Comparison of ENCODE assay signal across 12 cellular contexts in genomic region chr10:13949844-13950542, GRCh38.
DNase-seq lines count a peak whose midpoint lies in the region; ATAC-seq, FAIRE-seq and TF ChIP-seq lines count a peak whose summit lies in the region.
"Had no signal": no experiment of that assay in that cellular context is flagged by ENCODE, and none has a peak within 500 bp of the region (broad histone marks: within the 10 kb centered on the region; RNA-seq: fewer than 3 reads in every experiment).

No MANE protein-coding gene starts in this region.

- FAIRE-seq in endothelial cell of umbilical vein (lab: Jason Lieb, UNC) = peak; percentile 26
- no peak for FAIRE-seq in D721Med (lab: Jason Lieb, UNC)

- no peaks in the 10 kb centered on the region for H3K36me3 ChIP-seq in endothelial cell of umbilical vein (ENCODE audit: control insufficient read depth in 2 of 2, extremely low read depth in 1 of 2, insufficient read depth in 2 of 2, low read length in 2 of 2)
- H3K36me3 ChIP-seq in lung (ENCODE audit: control insufficient read depth in 2 of 2, insufficient read depth in 2 of 2, low read length in 2 of 2) = no peaks in the 10 kb centered on the region
- H3K36me3 ChIP-seq: HAP-1 had no signal

- H3K4me1 ChIP-seq in endothelial cell of umbilical vein (ENCODE audit: control insufficient read depth, extremely low read depth, insufficient read depth, low read length) = peaks cover 33% of the 10 kb centered on the region
- H3K4me1 ChIP-seq in lung (ENCODE audit: control insufficient read depth in 2 of 2, insufficient read depth in 2 of 2, low read length in 2 of 2) = peaks cover 0 to 1% of the 10 kb centered on the region in 2 donors
- H3K4me1 ChIP-seq: HAP-1 had no signal

- BruUV-seq in endothelial cell of umbilical vein (replicated peaks; lab: Mats Ljungman, UMichigan) = no TSS peak

- H3K4me2 ChIP-seq in endothelial cell of umbilical vein (ENCODE audit: insufficient read depth, low read length) = no peak overlapping the region

- H3K27me3 ChIP-seq in endothelial cell of umbilical vein (ENCODE audit: control insufficient read depth in 2 of 2, insufficient read depth in 2 of 2, low read length in 2 of 2) = no peaks in the 10 kb centered on the region
- no peaks in the 10 kb centered on the region for H3K27me3 ChIP-seq in lung (ENCODE audit: control insufficient read depth, insufficient read depth)

- H4K20me1 ChIP-seq in endothelial cell of umbilical vein (replicated peaks; ENCODE audit: control insufficient read depth, extremely low read depth, insufficient read depth, low read length) = no peaks in the 10 kb centered on the region

- no peak for ATAC-seq in lung (ENCODE audit: insufficient read depth, low FRiP score)

- H3K79me2 ChIP-seq in endothelial cell of umbilical vein (ENCODE audit: control insufficient read depth, insufficient read depth, low read length) = no peaks in the 10 kb centered on the region

- CTCF ChIA-PET in endothelial cell of umbilical vein (lab: Charles Lee) = interaction anchor here (1.4 to 2.6 kb wide), 2 partner anchors 10 to 144 kb away, joined by 4 to 9 read pairs; no protein-coding TSS in a partner anchor

- TF ChIP-seq CTCF in endothelial cell of umbilical vein (IDR thresholded peaks at IDR 0.05; ENCODE audit: extremely low read depth in 1 of 2, insufficient read depth in 1 of 2, low read depth in 1 of 2, low read length in 2 of 2) (no peak), lung (IDR thresholded peaks at IDR 0.05; ENCODE audit: control extremely low read depth, extremely low read depth) (no peak), D721Med (IDR thresholded peaks at IDR 0.05; ENCODE audit: insufficient read depth, missing control alignments) (no peak)

- no peak overlapping the region for H3K27ac ChIP-seq in endothelial cell of umbilical vein (ENCODE audit: insufficient read depth, low read depth, low read length)
- peak overlapping the region; percentile 35 to 41 for H3K27ac ChIP-seq in lung (ENCODE audit: low read depth in 1 of 2, low read length in 1 of 2)

- intact Hi-C loops in endothelial cell of umbilical vein (cut with micrococcal nuclease) = loop anchor here (5.0 kb wide), 1 partner anchor 118 kb away; no protein-coding TSS in a partner anchor

- H2AFZ ChIP-seq in endothelial cell of umbilical vein (ENCODE audit: low read depth, low read length) = no peak overlapping the region

- WGBS in lung, 2 donors = 85 to 88% methylated on average over 3 of the region's 3 CpGs

- H3K9ac ChIP-seq in endothelial cell of umbilical vein (replicated peaks; ENCODE audit: extremely low read depth, insufficient read depth, low read length) = no peak overlapping the region

- no peaks in the 10 kb centered on the region for H3K9me1 ChIP-seq in endothelial cell of umbilical vein (replicated peaks; ENCODE audit: control insufficient read depth, extremely low read depth, insufficient read depth, low read length)

- no peak for TF ChIP-seq POLR2A in endothelial cell of umbilical vein (IDR thresholded peaks at IDR 0.05; ENCODE audit: low read depth, low read length)

- dilution Hi-C loops in endothelial cell of umbilical vein (cut with MboI; ENCODE audit: extremely low pct_ligation_motif_present, low sequenced_read_pairs) = no loop called here

- H3K9me3 ChIP-seq in endothelial cell of umbilical vein (replicated peaks; ENCODE audit: control insufficient read depth, insufficient read depth, low read length) = no peaks in the 10 kb centered on the region
- H3K9me3 ChIP-seq in lung (ENCODE audit: control insufficient read depth in 2 of 2, insufficient read depth in 1 of 2, low read length in 1 of 2) = peaks cover 0 to 3% of the 10 kb centered on the region in 2 donors
- H3K9me3 ChIP-seq: HAP-1 had no signal

- H3K4me3 ChIP-seq in endothelial cell of umbilical vein (replicated peaks in 1 of 3; ENCODE audit: insufficient read depth in 1 of 3, low read depth in 1 of 3, low read length in 3 of 3) = no peak overlapping the region
- no peak overlapping the region for H3K4me3 ChIP-seq in lung
- H3K4me3 ChIP-seq: HAP-1 had no signal

- POLR2A ChIA-PET in endothelial cell of umbilical vein (lab: Charles Lee) = no interaction called here

- DNase-seq in A172 (ENCODE audit: low spot score) (peak; percentile 93), M059J (ENCODE audit: low read depth) (peak; percentile 72), endothelial cell of umbilical vein (ENCODE audit: low read depth, low spot score) (peak; percentile 22), lung (ENCODE audit: low spot score) (no peak), NCI-H2227 treated with DMSO at 0.1 percent for 48 hours (lab: John Stamatoyannopoulos, UW) (no peak), D721Med (ENCODE audit: insufficient read length, low spot score) (no peak)
- DNase-seq in activated CD8-positive, alpha-beta memory T cell treated with anti-CD3 and anti-CD28 coated beads for 24 hours = no peak
- DNase-seq in central memory CD4-positive, alpha-beta T cell = no peak
- DNase-seq: activated T-cell treated with anti-CD3 and anti-CD28 coated beads, Interleukin-2, amount 50 U/mL, for 48 hours; dermis blood vessel endothelial cell; immature natural killer cell had no signal

TF ChIP-seq in endothelial cell of umbilical vein, 7 proteins besides CTCF, POLR2A, EP300 and RAD21:
- TF ChIP-seq POLR2AphosphoS5 (IDR thresholded peaks at IDR 0.05; ENCODE audit: insufficient read depth, low read depth, low read length) (no peak), GATA2 (IDR thresholded peaks at IDR 0.05; ENCODE audit: insufficient read depth, insufficient read length, low read depth, low read length) (no peak), EZH2 (IDR thresholded peaks at IDR 0.05; ENCODE audit: borderline replicate concordance, low read depth, low read length, severe bottlenecking) (no peak), JUN (IDR thresholded peaks at IDR 0.05; ENCODE audit: borderline replicate concordance, insufficient read depth, insufficient read length, low read depth) (no peak), FOS (IDR thresholded peaks at IDR 0.05; ENCODE audit: borderline replicate concordance, insufficient read depth, low read length) (peak; percentile 37), MYC (IDR thresholded peaks at IDR 0.05; ENCODE audit: low read depth, low read length) (no peak)
- TF ChIP-seq, protein P1, sequence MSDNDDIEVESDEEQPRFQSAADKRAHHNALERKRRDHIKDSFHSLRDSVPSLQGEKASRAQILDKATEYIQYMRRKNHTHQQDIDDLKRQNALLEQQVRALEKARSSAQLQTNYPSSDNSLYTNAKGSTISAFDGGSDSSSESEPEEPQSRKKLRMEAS (IDR thresholded peaks at IDR 0.05; ENCODE audit: insufficient read depth, insufficient read length) = no peak

Comparison
In these comparisons a context has a peak if more than half of its experiments do, and no peak if none do; other contexts are left out.
1. DNase-seq: peak in A172 (single experiment), M059J (single experiment) and endothelial cell of umbilical vein (single experiment); none in lung (single experiment), activated CD8-positive, alpha-beta memory T cell treated with anti-CD3 and anti-CD28 coated beads for 24 hours (single experiment), central memory CD4-positive, alpha-beta T cell (single experiment), NCI-H2227 treated with DMSO at 0.1 percent for 48 hours (single experiment) and D721Med (single experiment).